8 cellular contexts compared by ENCODE assay signal in the genomic region with DNA sequence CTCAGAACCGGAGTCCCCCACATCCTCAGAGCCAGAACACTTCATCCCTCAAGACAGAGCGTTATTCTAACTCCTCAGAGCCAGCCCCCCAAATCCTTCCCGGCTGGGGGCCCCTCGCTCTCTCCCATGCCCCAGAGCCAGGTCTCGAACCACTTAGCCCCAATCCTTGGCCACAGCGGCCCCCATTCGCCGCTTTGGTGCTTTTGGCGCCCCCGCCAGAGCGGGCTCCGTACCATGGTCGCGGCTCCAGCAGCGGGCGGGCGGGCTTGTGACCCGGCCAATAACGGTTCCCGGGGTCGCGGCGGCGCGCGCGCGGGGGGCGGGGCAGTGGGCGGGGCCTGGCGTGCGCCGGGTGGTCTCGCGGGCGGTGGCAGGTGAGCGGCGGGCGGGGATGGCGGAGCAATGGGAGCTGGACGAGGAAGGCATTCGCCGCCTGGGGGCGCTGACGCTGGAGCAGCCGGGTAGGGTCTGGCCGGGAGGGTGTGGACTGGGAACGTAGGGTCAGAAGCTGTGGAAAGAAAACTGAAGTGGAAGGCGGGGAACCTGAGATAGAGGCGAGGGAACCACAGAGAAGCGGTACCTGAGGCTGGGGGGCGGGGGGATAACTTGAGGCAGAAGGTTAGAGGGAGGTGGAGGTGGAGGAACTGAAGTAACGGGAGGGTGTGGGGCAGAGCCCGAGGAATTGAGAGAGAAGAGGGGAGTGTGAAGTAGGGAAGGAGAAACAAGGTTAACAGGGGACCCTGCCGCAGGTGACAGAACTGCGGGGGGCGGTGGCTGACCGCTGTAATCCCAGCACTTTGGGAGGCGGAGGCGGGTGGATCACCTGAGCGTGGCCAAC. TPM values are rescaled to one million over a fixed set of nuclear protein-coding genes. Genes with fewer than 3 reads are reported as not detected.
DNase-seq lines count a peak whose midpoint lies in the region; ATAC-seq and TF ChIP-seq lines count a peak whose summit lies in the region.

A gene (minus strand): TSS at position 270 of the 838 bp plus-strand sequence. CDS start 34 bp downstream, at position 236.
A gene with protein sequence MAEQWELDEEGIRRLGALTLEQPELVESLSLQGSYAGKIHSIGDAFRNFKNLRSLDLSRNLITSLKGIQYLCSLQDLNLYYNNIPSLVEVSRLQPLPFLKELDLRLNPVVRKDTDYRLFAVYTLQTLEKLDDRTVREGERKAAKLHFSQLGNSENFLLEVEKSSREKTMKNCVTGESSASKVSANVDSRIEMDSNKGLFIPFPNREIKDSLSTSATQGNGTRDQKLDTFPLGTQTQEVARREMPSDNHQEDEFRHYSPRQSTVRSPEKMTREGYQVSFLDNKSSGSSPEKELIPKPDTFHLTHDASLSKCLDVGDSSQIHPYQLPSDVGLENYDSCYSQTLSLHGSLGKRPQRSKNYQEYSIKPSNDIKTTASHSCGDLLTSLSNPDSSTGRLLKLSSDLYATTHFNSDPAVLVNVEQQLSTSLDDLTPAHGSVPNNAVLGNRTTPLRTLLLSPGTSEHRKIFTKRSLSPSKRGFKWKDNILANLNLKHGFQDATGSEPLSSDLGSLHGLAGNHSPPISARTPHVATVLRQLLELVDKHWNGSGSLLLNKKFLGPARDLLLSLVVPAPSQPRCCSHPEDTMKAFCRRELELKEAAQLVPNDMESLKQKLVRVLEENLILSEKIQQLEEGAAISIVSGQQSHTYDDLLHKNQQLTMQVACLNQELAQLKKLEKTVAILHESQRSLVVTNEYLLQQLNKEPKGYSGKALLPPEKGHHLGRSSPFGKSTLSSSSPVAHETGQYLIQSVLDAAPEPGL (plus strand): TSS at position 344 of the 838 bp plus-strand sequence. CDS start 48 bp downstream, at position 392.

- H3K27me3 ChIP-seq in Caco-2 (replicated peaks; ENCODE audit: control insufficient read depth, insufficient read depth, low read length) (no peaks in the 10 kb centered on the region), WERI-Rb-1 (ENCODE audit: insufficient read depth, low read depth, severe bottlenecking) (no peaks in the 10 kb centered on the region)

- H3K9me3 ChIP-seq in Caco-2, result no peaks in the 10 kb centered on the region
- no peaks in the 10 kb centered on the region for H3K9me3 ChIP-seq in WERI-Rb-1 (ENCODE audit: severe bottlenecking)

- peaks cover 5% of the 10 kb centered on the region for H3K36me3 Mint-ChIP-seq in Caco-2 (ENCODE audit: insufficient read depth, unreplicated experiment)

- H3K27ac ChIP-seq in WERI-Rb-1 (peak within 1 kb of the TSS; percentile 45; the same call in 1 of the 2 replicates), caudate nucleus (ENCODE audit: low read depth, low read length) (no peak within 1 kb of the TSS)

- peak within 1 kb of the TSS; percentile 35 for H3K4me3 ChIP-seq in Caco-2 (ENCODE audit: low read depth, low read length)
- H3K4me3 ChIP-seq in Jurkat, Clone E6-1 (ENCODE audit: low read length), result peak within 1 kb of the TSS; percentile 90
- H3K4me3 ChIP-seq in WERI-Rb-1 (ENCODE audit: low read depth, low read length), result peak within 1 kb of the TSS; percentile 32

- BruUV-seq in Caco-2 (replicated peaks; lab: Mats Ljungman, UMichigan), result no TSS peak

- ATAC-seq in HG02678 (IDR thresholded peaks at IDR 0.05; ENCODE audit: unreplicated experiment) (no peak), HG03432 (IDR thresholded peaks at IDR 0.05; ENCODE audit: unreplicated experiment) (no peak)

- POLR2A ChIA-PET in Caco-2 (lab: Charles Lee), result no interaction called here

- no peak within 1 kb of the TSS for H3K27ac Mint-ChIP-seq in Caco-2 (ENCODE audit: unreplicated experiment)

- CTCF ChIA-PET in Caco-2 (lab: Charles Lee), result interaction anchor here (0.6 to 1.6 kb wide), 5 partner anchors 9 to 109 kb away, joined by 3 to 4 read pairs (median 3); no protein-coding TSS in a partner anchor

- H3K4me3 Mint-ChIP-seq in Caco-2 (ENCODE audit: unreplicated experiment), result peak within 1 kb of the TSS; percentile 60

- peaks cover 5% of the 10 kb centered on the region for H3K27me3 Mint-ChIP-seq in Caco-2 (ENCODE audit: insufficient read depth, unreplicated experiment)

- H3K36me3 ChIP-seq in Caco-2 (ENCODE audit: control insufficient read depth, insufficient read depth, low read length) (no peaks in the 10 kb centered on the region), WERI-Rb-1 (no peaks in the 10 kb centered on the region)

- H3K4me1 Mint-ChIP-seq in Caco-2 (ENCODE audit: low read depth, unreplicated experiment), result peaks cover 13% of the 10 kb centered on the region

- TF ChIP-seq CTCF in Caco-2 (IDR thresholded peaks at IDR 0.05; ENCODE audit: insufficient read depth in 1 of 2, low read depth in 1 of 2, low read length in 1 of 2, severe bottlenecking in 1 of 2, unreplicated experiment in 1 of 2), result peak in 1 of 2 experiments; percentile 27
- peak; percentile 63 for TF ChIP-seq CTCF in WERI-Rb-1 (IDR thresholded peaks at IDR 0.05; ENCODE audit: low read depth, low read length)

- peaks cover 10% of the 10 kb centered on the region for H3K9me3 Mint-ChIP-seq in Caco-2 (ENCODE audit: unreplicated experiment)

- DNase-seq in Caco-2 (peak; percentile 62 to 72), WERI-Rb-1 (peak; percentile 82), caudate nucleus (lab: John Stamatoyannopoulos, UW) (peak in 46 of 61 donors; percentile 5 to 75 (median 31)), kidney tubule cell (ENCODE audit: low spot score) (peak; percentile 74)
- peak; percentile 61 for DNase-seq in Jurkat, Clone E6-1 (ENCODE audit: low read depth, low spot score)
- DNase-seq in stimulated activated CD4-positive, alpha-beta T cell treated with anti-CD3 and anti-CD28 coated beads, Interleukin-15, amount 100 ng/mL, for 48 hours (ENCODE audit: low read depth in 2 of 2), result peak; percentile 41 to 68

- intact Hi-C loops in Caco-2 (cut with micrococcal nuclease; ENCODE audit: unreplicated experiment), result no loop called here

- peaks cover 22% of the 10 kb centered on the region for H3K4me1 ChIP-seq in Caco-2

RNA-seq across cellular contexts. Expression of the first gene that starts in this region (rescaled TPM):
- not detected in 2 replicates for total RNA-seq in Caco-2 (2022)
- 15.9 TPM for polyA plus RNA-seq in Jurkat, Clone E6-1 (2012; ENCODE audit: insufficient read depth, insufficient read length)

RNA-seq across cellular contexts. Expression of the second gene that starts in this region (rescaled TPM):
- 0.79 TPM in 1 of 2 replicates, not detected in the other for total RNA-seq in Caco-2 (2022)
- 3.2 TPM for polyA plus RNA-seq in Jurkat, Clone E6-1 (2012; ENCODE audit: insufficient read depth, insufficient read length)

Comparison
In these comparisons a context has a peak if more than half of its experiments do, and no peak if none do; other contexts are left out.
1. Peak in DNase-seq and H3K4me3 ChIP-seq in Caco-2; RNA of the genes that start here not detected or under 1 TPM.
2. DNase-seq: peak in every context shown above with its lines; median percentile 82 in WERI-Rb-1; 74 in kidney tubule cell; 67 in Caco-2; 61 in Jurkat, Clone E6-1; 54 in stimulated activated CD4-positive, alpha-beta T cell treated with anti-CD3 and anti-CD28 coated beads, Interleukin-15, amount 100 ng/mL, for 48 hours; 31 in caudate nucleus.
3. H3K4me3 ChIP-seq: peak in every context shown above with its lines; median percentile 90 in Jurkat, Clone E6-1; 35 in Caco-2; 32 in WERI-Rb-1.